In genomic region chr5:142904421-142904820, GRCh38 we compare ENCODE assay signal across 25 cellular contexts.
DNase-seq lines count a peak whose midpoint lies in the region; ATAC-seq and TF ChIP-seq lines count a peak whose summit lies in the region.
"Had no signal": no experiment of that assay in that cellular context is flagged by ENCODE, and none has a peak within 500 bp of the region (broad histone marks: within the 10 kb centered on the region; RNA-seq: fewer than 3 reads in every experiment).

No MANE protein-coding gene starts in this region.

- H3K36me3 ChIP-seq in mammary epithelial cell (ENCODE audit: insufficient read depth, low read length) (no peaks in the 10 kb centered on the region), kidney epithelial cell (ENCODE audit: control insufficient read depth, insufficient read depth, low read length) (no peaks in the 10 kb centered on the region), left lung (peaks cover 0 to 75% of the 10 kb centered on the region in 2 donors), psoas muscle (ENCODE audit: insufficient read depth in 1 of 2, low read depth in 1 of 2) (peaks cover 2 to 21% of the 10 kb centered on the region in 2 donors)
- H3K36me3 ChIP-seq: uterus had no signal

- H3K79me2 ChIP-seq in mammary epithelial cell (ENCODE audit: insufficient read depth, low read length) = no peaks in the 10 kb centered on the region
- H3K79me2 ChIP-seq: parathyroid adenoma had no signal

- H3K9me3 ChIP-seq in mammary epithelial cell (replicated peaks; ENCODE audit: insufficient read depth, low read length) (no peaks in the 10 kb centered on the region), left lung (no peaks in the 10 kb centered on the region), psoas muscle (no peaks in the 10 kb centered on the region)
- H3K9me3 ChIP-seq: sigmoid colon, uterus had no signal

- no peak for TF ChIP-seq CTCF in mammary epithelial cell (conservative IDR thresholded peaks at IDR 0.05 in 1 of 2, IDR thresholded peaks at IDR 0.05 in 1 of 2; ENCODE audit: extremely low read depth in 1 of 2, insufficient read depth in 1 of 2, low read depth in 1 of 2, low read length in 2 of 2)
- TF ChIP-seq CTCF in kidney epithelial cell (IDR thresholded peaks at IDR 0.05; ENCODE audit: insufficient read depth, low read length, poor library complexity, severe bottlenecking) = no peak
- TF ChIP-seq CTCF in left lung (IDR thresholded peaks at IDR 0.05) = no peak
- no peak for TF ChIP-seq CTCF in psoas muscle (IDR thresholded peaks at IDR 0.05)

- dilution Hi-C loops in mammary epithelial cell (cut with HindIII; ENCODE audit: low sequenced_read_pairs) = no loop called here

- intact Hi-C loops in mammary epithelial cell (cut with micrococcal nuclease) (no loop called here), left lung (cut with DNase I) (no loop called here), psoas muscle (cut with DNase I) (no loop called here)

- H2AFZ ChIP-seq in mammary epithelial cell (ENCODE audit: low read depth, low read length) = peak overlapping the region; percentile 37
- H2AFZ ChIP-seq: parathyroid adenoma had no signal

- H3K27ac ChIP-seq in mammary epithelial cell (ENCODE audit: insufficient read depth, low read depth, low read length) (peak overlapping the region; percentile 76), left lung (no peak overlapping the region), psoas muscle (no peak overlapping the region)
- H3K27ac ChIP-seq: parathyroid adenoma, sigmoid colon, uterus had no signal

- no peak overlapping the region for H3K4me3 ChIP-seq in mammary epithelial cell (replicated peaks in 1 of 3; ENCODE audit: insufficient read depth in 1 of 3, low read depth in 2 of 3, low read length in 3 of 3)
- H3K4me3 ChIP-seq in kidney epithelial cell (ENCODE audit: low read depth, low read length) = no peak overlapping the region
- H3K4me3 ChIP-seq in left lung = no peak overlapping the region
- H3K4me3 ChIP-seq in psoas muscle = no peak overlapping the region
- H3K4me3 ChIP-seq: GM12878, sigmoid colon, uterus had no signal

- peak overlapping the region; percentile 41 for H3K9ac ChIP-seq in mammary epithelial cell (ENCODE audit: insufficient read depth, low read length)
- H3K9ac ChIP-seq: parathyroid adenoma had no signal

- H3K4me1 ChIP-seq in mammary epithelial cell (ENCODE audit: insufficient read depth, low read length) = peaks cover 52% of the 10 kb centered on the region
- H3K4me1 ChIP-seq in left lung = peaks cover 0 to 25% of the 10 kb centered on the region in 2 donors
- H3K4me1 ChIP-seq in psoas muscle = peaks cover 8% of the 10 kb centered on the region
- H3K4me1 ChIP-seq: sigmoid colon, uterus had no signal

- H3K4me3 Mint-ChIP-seq in stimulated activated naive B cell treated with anti-CD40 and anti-IgM and Interleukin-4, amounts not matched to agents 10 μg/mL and 1 μg/mL and 100 μg/mL, for 72 hours = no peak overlapping the region
- H3K4me3 Mint-ChIP-seq: activated CD4-positive, alpha-beta T cell treated with anti-CD3 and anti-CD28 coated beads, Interleukin-2, amount 10 ng/mL, durations not matched to agents 24 days and 14 days; activated T-helper 1 cell treated with anti-CD3 and anti-CD28 coated beads, Interleukin-12 subunit alpha, Interleukin-12 subunit beta, Interleukin-2, Interleukin-4 antibody, amounts not matched to agents 30 ng/mL and 10 ng/mL and 1 ng/mL, durations not matched to agents 14 hours and 24 hours and 36 hours; CD14-positive monocyte; T-helper 1 cell treated with Interleukin-12 subunit alpha and Interleukin-12 subunit beta and Interleukin-4 antibody, amounts not matched to agents 30 μg/mL and 1 μg/mL, for 36 hours had no signal

- H3K36me3 Mint-ChIP-seq in stimulated activated naive B cell treated with anti-CD40 and anti-IgM and Interleukin-4, amounts not matched to agents 10 μg/mL and 1 μg/mL and 100 μg/mL, for 72 hours = peaks cover 18 to 30% of the 10 kb centered on the region in 2 donors

- no peaks in the 10 kb centered on the region for H3K9me3 Mint-ChIP-seq in stimulated activated naive B cell treated with anti-CD40 and anti-IgM and Interleukin-4, amounts not matched to agents 10 μg/mL and 1 μg/mL and 100 μg/mL, for 72 hours
- H3K9me3 Mint-ChIP-seq: activated CD4-positive, alpha-beta T cell treated with anti-CD3 and anti-CD28 coated beads, Interleukin-2, amount 10 ng/mL, durations not matched to agents 24 days and 14 days; activated naive CD4-positive, alpha-beta T cell treated with anti-CD3 and anti-CD28 coated beads, Interleukin-2, amount 50 U/mL, for 72 hours; activated T-helper 1 cell treated with anti-CD3 and anti-CD28 coated beads, Interleukin-12 subunit alpha, Interleukin-12 subunit beta, Interleukin-2, Interleukin-4 antibody, amounts not matched to agents 30 ng/mL and 10 ng/mL and 1 ng/mL, durations not matched to agents 14 hours and 24 hours and 36 hours; T-helper 1 cell treated with Interleukin-12 subunit alpha and Interleukin-12 subunit beta and Interleukin-4 antibody, amounts not matched to agents 30 μg/mL and 1 μg/mL, for 36 hours had no signal

- ATAC-seq in left lung (no peak), psoas muscle (no peak)
- ATAC-seq in stimulated activated naive B cell treated with anti-CD40 and anti-IgM and Interleukin-4, amounts not matched to agents 10 μg/mL and 1 μg/mL and 100 μg/mL, for 72 hours (replicated peaks) = no peak
- ATAC-seq: activated naive CD4-positive, alpha-beta T cell treated with anti-CD3 and anti-CD28 coated beads, Interleukin-2, amount 50 U/mL, for 72 hours; GM12878; left ventricle myocardium superior had no signal

- 5% methylated on average over 4 of the region's 4 CpGs for WGBS in mammary epithelial cell (ENCODE audit: low coverage, missing lambda C conversion rate)
- 89 to 92% (median 91%) methylated on average over 4 of the region's 4 CpGs for WGBS in psoas muscle, 3 donors

- H3K27me3 Mint-ChIP-seq in stimulated activated naive B cell treated with anti-CD40 and anti-IgM and Interleukin-4, amounts not matched to agents 10 μg/mL and 1 μg/mL and 100 μg/mL, for 72 hours = no peaks in the 10 kb centered on the region
- H3K27me3 Mint-ChIP-seq: activated CD4-positive, alpha-beta T cell treated with anti-CD3 and anti-CD28 coated beads, Interleukin-2, amount 10 ng/mL, durations not matched to agents 24 days and 14 days had no signal

- no peaks in the 10 kb centered on the region for H4K20me1 ChIP-seq in mammary epithelial cell (ENCODE audit: insufficient read depth, low read length)

- H3K27me3 ChIP-seq in mammary epithelial cell (ENCODE audit: insufficient read depth, low read length) (no peaks in the 10 kb centered on the region), kidney epithelial cell (ENCODE audit: control insufficient read depth, insufficient read depth, low read length) (no peaks in the 10 kb centered on the region), left lung (no peaks in the 10 kb centered on the region), psoas muscle (ENCODE audit: insufficient read depth in 3 of 3, low read length in 2 of 3) (no peaks in the 10 kb centered on the region)
- H3K27me3 ChIP-seq: sigmoid colon, uterus had no signal

- peak overlapping the region; percentile 76 for H3K4me2 ChIP-seq in mammary epithelial cell (ENCODE audit: insufficient read depth, low read depth, low read length)

- no TSS peak for BruUV-seq in mammary epithelial cell (replicated peaks; lab: Mats Ljungman, UMichigan)

- DNase-seq in Daoy (ENCODE audit: low read depth) (peak; percentile 23), M059J (ENCODE audit: low read depth) (peak; percentile 70), mammary epithelial cell (peak; percentile 84), kidney epithelial cell (ENCODE audit: low read depth) (peak; percentile 81), left lung (no peak), SIG-M5 (lab: John Stamatoyannopoulos, UW) (no peak), psoas muscle (no peak)
- DNase-seq in stimulated activated naive B cell treated with anti-CD40 and anti-IgM and Interleukin-4, amounts not matched to agents 10 μg/mL and 1 μg/mL and 100 μg/mL, for 72 hours = no peak
- DNase-seq: activated CD4-positive, alpha-beta T cell treated with anti-CD3 and anti-CD28 coated beads, Interleukin-2, amount 10 ng/mL, durations not matched to agents 24 days and 14 days; effector CD8-positive, alpha-beta T cell; Karpas-422; left ventricle myocardium superior; NCI-H1092 treated with DMSO at 0.1 percent for 48 hours; NCI-H1930; NCI-H446 treated with DMSO at 0.1 percent for 48 hours; OCI-M1; sigmoid colon; substantia nigra; uterus had no signal

- no peak overlapping the region for H3K27ac Mint-ChIP-seq in stimulated activated naive B cell treated with anti-CD40 and anti-IgM and Interleukin-4, amounts not matched to agents 10 μg/mL and 1 μg/mL and 100 μg/mL, for 72 hours
- H3K27ac Mint-ChIP-seq: activated CD4-positive, alpha-beta T cell treated with anti-CD3 and anti-CD28 coated beads, Interleukin-2, amount 10 ng/mL, durations not matched to agents 24 days and 14 days; activated naive CD4-positive, alpha-beta T cell treated with anti-CD3 and anti-CD28 coated beads, Interleukin-2, amount 50 U/mL, for 72 hours; activated T-helper 1 cell treated with anti-CD3 and anti-CD28 coated beads, Interleukin-12 subunit alpha, Interleukin-12 subunit beta, Interleukin-2, Interleukin-4 antibody, amounts not matched to agents 30 ng/mL and 10 ng/mL and 1 ng/mL, durations not matched to agents 14 hours and 24 hours and 36 hours; T-helper 1 cell treated with Interleukin-12 subunit alpha and Interleukin-12 subunit beta and Interleukin-4 antibody, amounts not matched to agents 30 μg/mL and 1 μg/mL, for 36 hours had no signal

- H3K4me1 Mint-ChIP-seq in stimulated activated naive B cell treated with anti-CD40 and anti-IgM and Interleukin-4, amounts not matched to agents 10 μg/mL and 1 μg/mL and 100 μg/mL, for 72 hours = peaks cover 1 to 3% of the 10 kb centered on the region in 2 donors

- CTCF ChIA-PET in mammary epithelial cell (lab: Charles Lee; ENCODE audit: low non-redundant PET) = interaction anchor here (0.7 kb wide), 1 partner anchor 11 kb away, joined by 4 read pairs; no protein-coding TSS in a partner anchor

- in situ Hi-C loops in mammary epithelial cell (cut with MboI; ENCODE audit: low sequenced_read_pairs in 2 of 2) = loop anchor here in 1 of 2 donors (25.0 kb wide), 1 partner anchor 483 kb away; no protein-coding TSS in a partner anchor

Comparison
In these comparisons a context has a peak if more than half of its experiments do, and no peak if none do; other contexts are left out.
1. DNase-seq: peak in Daoy (single experiment), M059J (single experiment), mammary epithelial cell (single experiment) and kidney epithelial cell (single experiment); none in left lung (0 of 2), stimulated activated naive B cell treated with anti-CD40 and anti-IgM and Interleukin-4, amounts not matched to agents 10 μg/mL and 1 μg/mL and 100 μg/mL, for 72 hours (single experiment), SIG-M5 (single experiment) and psoas muscle (0 of 2).